ENCODE assay signal across 28 cellular contexts in genomic region chr19:3441089-3441985, GRCh38. TPM values are rescaled to one million over a fixed set of nuclear protein-coding genes. Genes with fewer than 3 reads are reported as not detected.
DNase-seq lines count a peak whose midpoint lies in the region; ATAC-seq and TF ChIP-seq lines count a peak whose summit lies in the region.
"Had no signal": no experiment of that assay in that cellular context is flagged by ENCODE, and none has a peak within 500 bp of the region (broad histone marks: within the 10 kb centered on the region; RNA-seq: fewer than 3 reads in every experiment).

No MANE protein-coding gene starts in this region.

- CTCF ChIA-PET in RWPE1 (lab: Yijun Ruan, JAX): no interaction called here

- no peak overlapping the region for H3K4me3 ChIP-seq in BLaER1 treated with 17β-estradiol and CSF1 and Interleukin-3, amounts not matched to agents 10 nM and 100 nM
- H3K4me3 ChIP-seq in gastroesophageal sphincter (no peak overlapping the region), stomach (no peak overlapping the region)
- H3K4me3 ChIP-seq: ovary, skin epidermis had no signal

- intact Hi-C loops in stomach (cut with DNase I; ENCODE audit: low total_unique reads): no loop called here

- peak overlapping the region in 6 of 11 experiments; percentile 8 to 49 (median 30); a peak in 9 of 22 replicates for H3K27ac ChIP-seq in BLaER1 treated with 17β-estradiol and CSF1 and Interleukin-3, amounts not matched to agents 10 nM and 100 nM
- H3K27ac ChIP-seq in RWPE1: peak overlapping the region; percentile 33
- H3K27ac ChIP-seq in gastroesophageal sphincter: peak overlapping the region in 3 of 4 donors; percentile 64 to 82 (median 74)
- H3K27ac ChIP-seq in stomach: peak overlapping the region; percentile 3 to 71 (median 53)
- H3K27ac ChIP-seq: ovary had no signal

- no peak for TF ChIP-seq CTCF in RWPE1 (conservative IDR thresholded peaks at IDR 0.05; ENCODE audit: low read depth)
- TF ChIP-seq CTCF in gastroesophageal sphincter (IDR thresholded peaks at IDR 0.05): no peak
- no peak for TF ChIP-seq CTCF in stomach (IDR thresholded peaks at IDR 0.05)

- peaks cover 44 to 79% (median 63%) of the 10 kb centered on the region in 11 experiments for H4K20me1 ChIP-seq in BLaER1 treated with 17β-estradiol and CSF1 and Interleukin-3, amounts not matched to agents 10 nM and 100 nM

- ATAC-seq in gastroesophageal sphincter: no peak

- H3K9ac ChIP-seq in BLaER1 treated with 17β-estradiol and CSF1 and Interleukin-3, amounts not matched to agents 10 nM and 100 nM: peak overlapping the region in 8 of 11 experiments; percentile 25 to 66 (median 54); a peak in 14 of 22 replicates

- H3K36me3 ChIP-seq in BLaER1 treated with 17β-estradiol and CSF1 and Interleukin-3, amounts not matched to agents 10 nM and 100 nM: peaks cover 70 to 94% (median 87%) of the 10 kb centered on the region in 11 experiments
- H3K36me3 ChIP-seq in gastroesophageal sphincter (peaks cover 0 to 92% of the 10 kb centered on the region in 2 donors), stomach (peaks cover 57 to 97% (median 89%) of the 10 kb centered on the region in 4 donors)
- H3K36me3 ChIP-seq: ovary had no signal

- WGBS in gastroesophageal sphincter (ENCODE audit: low coverage in 1 of 2), 2 donors: 77 to 87% methylated on average over 7 of the region's 25 CpGs
- 79 to 88% (median 83%) methylated on average over 19 to 25 of the region's 25 CpGs for WGBS in stomach, 5 donors

- TF ChIP-seq EP300 in gastroesophageal sphincter (IDR thresholded peaks at IDR 0.05): no peak
- TF ChIP-seq EP300 in stomach (IDR thresholded peaks at IDR 0.05): no peak

- peak overlapping the region in 10 of 11 experiments; percentile 1 to 66 (median 48); a peak in 17 of 22 replicates for H3K4me2 ChIP-seq in BLaER1 treated with 17β-estradiol and CSF1 and Interleukin-3, amounts not matched to agents 10 nM and 100 nM

- peaks cover 27 to 60% (median 52%) of the 10 kb centered on the region in 10 experiments for H3K4me1 ChIP-seq in BLaER1 treated with 17β-estradiol and CSF1 and Interleukin-3, amounts not matched to agents 10 nM and 100 nM
- peaks cover 0 to 67% (median 29%) of the 10 kb centered on the region in 3 donors for H3K4me1 ChIP-seq in gastroesophageal sphincter
- H3K4me1 ChIP-seq in stomach: peaks cover 19 to 61% (median 30%) of the 10 kb centered on the region in 4 donors

- no peaks in the 10 kb centered on the region for H3K9me3 ChIP-seq in BLaER1 treated with 17β-estradiol and CSF1 and Interleukin-3, amounts not matched to agents 10 nM and 100 nM (replicated peaks in 1 of 11)
- H3K9me3 ChIP-seq in gastroesophageal sphincter (no peaks in the 10 kb centered on the region), stomach (no peaks in the 10 kb centered on the region)
- H3K9me3 ChIP-seq: ovary had no signal

- POLR2A ChIA-PET in RWPE1 (lab: Yijun Ruan, JAX; ENCODE audit: low non-redundant PET): no interaction called here

- no peak for DNase-seq in RWPE1 (ENCODE audit: low spot score)
- DNase-seq in stomach: no peak
- no peak for DNase-seq in putamen (ENCODE audit: low spot score)
- DNase-seq in anterior cingulate cortex (lab: John Stamatoyannopoulos, UW): no peak
- DNase-seq in stimulated activated CD4-positive, alpha-beta T cell treated with anti-CD3 and anti-CD28 coated beads, Interleukin-2, amount 100 ng/mL, for 24 hours: no peak
- no peak for DNase-seq in ecto neural progenitor cell (ENCODE audit: low spot score)
- DNase-seq: activated CD4-positive, alpha-beta T cell treated with anti-CD3 and anti-CD28 coated beads, Interleukin-2, amount 50 U/mL, for 1 hour; activated CD8-positive, alpha-beta memory T cell treated with anti-CD3 and anti-CD28 coated beads, Interleukin-2, amount 50 U/mL, for 4 hours; activated effector memory CD4-positive, alpha-beta T cell treated with Interleukin-2 at 50 U/mL for 16 hours; central memory CD4-positive, alpha-beta T cell; COR-L47; effector CD4-positive, alpha-beta T cell; head of caudate nucleus; MV-4-11; NCI-H2029 treated with DMSO at 0.1 percent for 48 hours; ovary; SHP77; stimulated activated CD4-positive, alpha-beta T cell treated with anti-CD3 and anti-CD28 coated beads, Interleukin-4, amount 100 ng/mL, for 24 hours had no signal

- no peaks in the 10 kb centered on the region for H3K27me3 ChIP-seq in BLaER1 treated with 17β-estradiol and CSF1 and Interleukin-3, amounts not matched to agents 10 nM and 100 nM
- H3K27me3 ChIP-seq in gastroesophageal sphincter (no peaks in the 10 kb centered on the region), stomach (no peaks in the 10 kb centered on the region)
- H3K27me3 ChIP-seq: ovary had no signal

- TF ChIP-seq POLR2A in gastroesophageal sphincter (IDR thresholded peaks at IDR 0.05): no peak
- no peak for TF ChIP-seq POLR2A in stomach (IDR thresholded peaks at IDR 0.05)

RNA-seq across cellular contexts. Expression of gene SMIM24, which starts 39.0 kb away (rescaled TPM):
- total RNA-seq in gastroesophageal sphincter: not detected
- total RNA-seq in stomach: 100 to 1,000 TPM in 1 of 5 donors, 10 to 100 TPM in 1, 1 to 10 TPM in 2, not detected in 1; 1.4 to 178 (median 38.3) TPM
- polyA plus RNA-seq in stomach: 100 to 1,000 TPM in 1 of 3 donors, 10 to 100 TPM in 2; 14.1 to 116 (median 68.7) TPM
- total RNA-seq: fibroblast of lung; lung microvascular endothelial cell; myocyte; NCI-H460; subcutaneous adipose tissue; T-helper 1 cell treated with Interleukin-12 subunit alpha and Interleukin-12 subunit beta and Interleukin-4 antibody, amounts not matched to agents 30 ng/mL and 1 ng/mL, for 36 hours had no signal
- polyA plus RNA-seq: fibroblast of lung had no signal

RNA-seq across cellular contexts. Expression of gene SMIM44, which starts 41.9 kb away (rescaled TPM):
- total RNA-seq in gastroesophageal sphincter (not detected), stomach (not detected)
- 1 to 10 TPM in 1 of 3 donors, not detected in 2; 2.7 TPM for polyA plus RNA-seq in stomach
- total RNA-seq: fibroblast of lung; lung microvascular endothelial cell; myocyte; NCI-H460; subcutaneous adipose tissue; T-helper 1 cell treated with Interleukin-12 subunit alpha and Interleukin-12 subunit beta and Interleukin-4 antibody, amounts not matched to agents 30 ng/mL and 1 ng/mL, for 36 hours had no signal
- polyA plus RNA-seq: adipose tissue, fibroblast of lung, ovary had no signal

RNA-seq across cellular contexts. Expression of gene DOHH, which starts 59.1 kb away (rescaled TPM):
- 10 to 100 TPM; 16.5 to 30.7 (median 20.3) TPM for total RNA-seq in gastroesophageal sphincter
- 10 to 100 TPM in 2 of 5 donors, 1 to 10 TPM in 1, under 1 TPM in 1, not detected in 1; 0.45 to 21.7 (median 11.1) TPM for total RNA-seq in stomach
- 10 to 100 TPM; 10.7 to 14.1 (median 13.6) TPM for polyA plus RNA-seq in stomach
